2 cellular contexts compared by ENCODE assay signal in genomic region chr2:70050631-70051425, GRCh38.
A peak's percentile ranks its signal among the peaks of the same experiment; 100 is the strongest.
TF ChIP-seq lines count a peak whose summit lies in the region.

No MANE protein-coding gene starts in this region.

TF ChIP-seq in A549, 52 proteins besides CTCF, POLR2A, EP300 and RAD21:
- TF ChIP-seq CHD4 (IDR thresholded peaks at IDR 0.05; ENCODE audit: borderline replicate concordance): no peak
- no peak for TF ChIP-seq CHD2 (IDR thresholded peaks at IDR 0.05; ENCODE audit: low read length, partially characterized antibody)
- TF ChIP-seq SREBF2 (IDR thresholded peaks at IDR 0.05): no peak
- TF ChIP-seq, protein P1, sequence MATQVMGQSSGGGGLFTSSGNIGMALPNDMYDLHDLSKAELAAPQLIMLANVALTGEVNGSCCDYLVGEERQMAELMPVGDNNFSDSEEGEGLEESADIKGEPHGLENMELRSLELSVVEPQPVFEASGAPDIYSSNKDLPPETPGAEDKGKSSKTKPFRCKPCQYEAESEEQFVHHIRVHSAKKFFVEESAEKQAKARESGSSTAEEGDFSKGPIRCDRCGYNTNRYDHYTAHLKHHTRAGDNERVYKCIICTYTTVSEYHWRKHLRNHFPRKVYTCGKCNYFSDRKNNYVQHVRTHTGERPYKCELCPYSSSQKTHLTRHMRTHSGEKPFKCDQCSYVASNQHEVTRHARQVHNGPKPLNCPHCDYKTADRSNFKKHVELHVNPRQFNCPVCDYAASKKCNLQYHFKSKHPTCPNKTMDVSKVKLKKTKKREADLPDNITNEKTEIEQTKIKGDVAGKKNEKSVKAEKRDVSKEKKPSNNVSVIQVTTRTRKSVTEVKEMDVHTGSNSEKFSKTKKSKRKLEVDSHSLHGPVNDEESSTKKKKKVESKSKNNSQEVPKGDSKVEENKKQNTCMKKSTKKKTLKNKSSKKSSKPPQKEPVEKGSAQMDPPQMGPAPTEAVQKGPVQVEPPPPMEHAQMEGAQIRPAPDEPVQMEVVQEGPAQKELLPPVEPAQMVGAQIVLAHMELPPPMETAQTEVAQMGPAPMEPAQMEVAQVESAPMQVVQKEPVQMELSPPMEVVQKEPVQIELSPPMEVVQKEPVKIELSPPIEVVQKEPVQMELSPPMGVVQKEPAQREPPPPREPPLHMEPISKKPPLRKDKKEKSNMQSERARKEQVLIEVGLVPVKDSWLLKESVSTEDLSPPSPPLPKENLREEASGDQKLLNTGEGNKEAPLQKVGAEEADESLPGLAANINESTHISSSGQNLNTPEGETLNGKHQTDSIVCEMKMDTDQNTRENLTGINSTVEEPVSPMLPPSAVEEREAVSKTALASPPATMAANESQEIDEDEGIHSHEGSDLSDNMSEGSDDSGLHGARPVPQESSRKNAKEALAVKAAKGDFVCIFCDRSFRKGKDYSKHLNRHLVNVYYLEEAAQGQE (IDR thresholded peaks at IDR 0.05): peak; percentile 53; the same call in 1 of the 2 replicates
- TF ChIP-seq BHLHE40 (IDR thresholded peaks at IDR 0.05; ENCODE audit: low read depth, low read length): no peak
- TF ChIP-seq RNF2 (IDR thresholded peaks at IDR 0.05; ENCODE audit: borderline replicate concordance, low read depth): no peak
TF ChIP-seq in A549: peak in this region for 1.

TF ChIP-seq in HepG2, 621 proteins besides CTCF, POLR2A, EP300 and RAD21 (continues in another document):
- no peak for TF ChIP-seq ZNF431 (CRISPR knock-in tag; IDR thresholded peaks at IDR 0.05; ENCODE audit: borderline replicate concordance, low read depth)
- TF ChIP-seq CEBPG (CRISPR knock-in tag; IDR thresholded peaks at IDR 0.05): peak; percentile 89
- peak; percentile 44; the same call in 1 of the 2 replicates for TF ChIP-seq SMAD3 (CRISPR knock-in tag; IDR thresholded peaks at IDR 0.05)
- TF ChIP-seq, protein P2, sequence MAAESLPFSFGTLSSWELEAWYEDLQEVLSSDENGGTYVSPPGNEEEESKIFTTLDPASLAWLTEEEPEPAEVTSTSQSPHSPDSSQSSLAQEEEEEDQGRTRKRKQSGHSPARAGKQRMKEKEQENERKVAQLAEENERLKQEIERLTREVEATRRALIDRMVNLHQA (CRISPR knock-in tag; IDR thresholded peaks at IDR 0.05): no peak
- no peak for TF ChIP-seq SOX6 (IDR thresholded peaks at IDR 0.05)
- peak; percentile 68 for TF ChIP-seq SOX6 (CRISPR knock-in tag; IDR thresholded peaks at IDR 0.05)
- TF ChIP-seq SALL1 (CRISPR knock-in tag; IDR thresholded peaks at IDR 0.05): peak; percentile 79
- no peak for TF ChIP-seq ARID2 (CRISPR knock-in tag; IDR thresholded peaks at IDR 0.05; ENCODE audit: borderline replicate concordance)
- TF ChIP-seq, protein P3, sequence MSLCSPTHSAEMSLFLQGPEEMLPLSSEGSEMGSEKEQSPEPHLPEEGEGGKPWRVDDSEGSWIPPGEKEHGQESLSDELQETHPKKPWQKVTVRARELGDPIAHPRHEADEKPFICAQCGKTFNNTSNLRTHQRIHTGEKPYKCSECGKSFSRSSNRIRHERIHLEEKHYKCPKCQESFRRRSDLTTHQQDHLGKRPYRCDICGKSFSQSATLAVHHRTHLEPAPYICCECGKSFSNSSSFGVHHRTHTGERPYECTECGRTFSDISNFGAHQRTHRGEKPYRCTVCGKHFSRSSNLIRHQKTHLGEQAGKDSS (CRISPR knock-in tag; IDR thresholded peaks at IDR 0.05; ENCODE audit: borderline replicate concordance, low read depth): no peak
- TF ChIP-seq, protein P4, sequence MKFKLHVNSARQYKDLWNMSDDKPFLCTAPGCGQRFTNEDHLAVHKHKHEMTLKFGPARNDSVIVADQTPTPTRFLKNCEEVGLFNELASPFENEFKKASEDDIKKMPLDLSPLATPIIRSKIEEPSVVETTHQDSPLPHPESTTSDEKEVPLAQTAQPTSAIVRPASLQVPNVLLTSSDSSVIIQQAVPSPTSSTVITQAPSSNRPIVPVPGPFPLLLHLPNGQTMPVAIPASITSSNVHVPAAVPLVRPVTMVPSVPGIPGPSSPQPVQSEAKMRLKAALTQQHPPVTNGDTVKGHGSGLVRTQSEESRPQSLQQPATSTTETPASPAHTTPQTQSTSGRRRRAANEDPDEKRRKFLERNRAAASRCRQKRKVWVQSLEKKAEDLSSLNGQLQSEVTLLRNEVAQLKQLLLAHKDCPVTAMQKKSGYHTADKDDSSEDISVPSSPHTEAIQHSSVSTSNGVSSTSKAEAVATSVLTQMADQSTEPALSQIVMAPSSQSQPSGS (CRISPR knock-in tag; IDR thresholded peaks at IDR 0.05): peak; percentile 35; the same call in 1 of the 2 replicates
- TF ChIP-seq ZNF24 (IDR thresholded peaks at IDR 0.05): peak; percentile 65
- peak; percentile 82 for TF ChIP-seq RARA (CRISPR knock-in tag; IDR thresholded peaks at IDR 0.05)
- 0 out of 2 replicates have a peak, but pooled peaks have one; percentile 14 for TF ChIP-seq ZNF501 (CRISPR knock-in tag; IDR thresholded peaks at IDR 0.05)
- TF ChIP-seq FOXO1 (CRISPR knock-in tag; IDR thresholded peaks at IDR 0.05): 0 out of 2 replicates have a peak, but pooled peaks have one; percentile 61
- TF ChIP-seq ZNF513 (CRISPR knock-in tag; conservative IDR thresholded peaks at IDR 0.05): no peak
- TF ChIP-seq ZNF414 (CRISPR knock-in tag; IDR thresholded peaks at IDR 0.05): no peak
- TF ChIP-seq MBNL3 (CRISPR knock-in tag; conservative IDR thresholded peaks at IDR 0.05): no peak
- peak; percentile 60 for TF ChIP-seq ZFY (CRISPR knock-in tag; IDR thresholded peaks at IDR 0.05)
- no peak for TF ChIP-seq GABPA (IDR thresholded peaks at IDR 0.05; ENCODE audit: low read depth, low read length)
- 0 out of 2 replicates have a peak, but pooled peaks have one; percentile 12 for TF ChIP-seq GABPA (CRISPR knock-in tag; IDR thresholded peaks at IDR 0.05; ENCODE audit: low read depth)
- peak; percentile 59 for TF ChIP-seq ZNF263 (CRISPR knock-in tag; IDR thresholded peaks at IDR 0.05)
- TF ChIP-seq ZNF781 (CRISPR knock-in tag; IDR thresholded peaks at IDR 0.05; ENCODE audit: borderline replicate concordance, not compliant biosample characterization): no peak
- TF ChIP-seq, protein P5, sequence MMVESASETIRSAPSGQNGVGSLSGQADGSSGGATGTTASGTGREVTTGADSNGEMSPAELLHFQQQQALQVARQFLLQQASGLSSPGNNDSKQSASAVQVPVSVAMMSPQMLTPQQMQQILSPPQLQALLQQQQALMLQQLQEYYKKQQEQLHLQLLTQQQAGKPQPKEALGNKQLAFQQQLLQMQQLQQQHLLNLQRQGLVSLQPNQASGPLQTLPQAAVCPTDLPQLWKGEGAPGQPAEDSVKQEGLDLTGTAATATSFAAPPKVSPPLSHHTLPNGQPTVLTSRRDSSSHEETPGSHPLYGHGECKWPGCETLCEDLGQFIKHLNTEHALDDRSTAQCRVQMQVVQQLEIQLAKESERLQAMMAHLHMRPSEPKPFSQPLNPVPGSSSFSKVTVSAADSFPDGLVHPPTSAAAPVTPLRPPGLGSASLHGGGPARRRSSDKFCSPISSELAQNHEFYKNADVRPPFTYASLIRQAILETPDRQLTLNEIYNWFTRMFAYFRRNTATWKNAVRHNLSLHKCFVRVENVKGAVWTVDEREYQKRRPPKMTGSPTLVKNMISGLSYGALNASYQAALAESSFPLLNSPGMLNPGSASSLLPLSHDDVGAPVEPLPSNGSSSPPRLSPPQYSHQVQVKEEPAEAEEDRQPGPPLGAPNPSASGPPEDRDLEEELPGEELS (CRISPR knock-in tag; IDR thresholded peaks at IDR 0.05): peak; percentile 52; the same call in 1 of the 2 replicates
- TF ChIP-seq ZNF574 (CRISPR knock-in tag; IDR thresholded peaks at IDR 0.05): peak; percentile 49; the same call in 1 of the 2 replicates
- no peak for TF ChIP-seq SMC3 (IDR thresholded peaks at IDR 0.05; ENCODE audit: low read length)
- TF ChIP-seq ZNF362 (CRISPR knock-in tag; IDR thresholded peaks at IDR 0.05; ENCODE audit: borderline replicate concordance): peak; percentile 95
- TF ChIP-seq IRF2 (CRISPR knock-in tag; IDR thresholded peaks at IDR 0.05): peak; percentile 44; the same call in 1 of the 2 replicates
- no peak for TF ChIP-seq ISL2 (CRISPR knock-in tag; IDR thresholded peaks at IDR 0.05)
- TF ChIP-seq MYC (CRISPR knock-in tag; IDR thresholded peaks at IDR 0.05; ENCODE audit: borderline replicate concordance): no peak; the same call in 1 of the 2 replicates
- TF ChIP-seq NR2F1 (CRISPR knock-in tag; IDR thresholded peaks at IDR 0.05): peak in 1 of 2 experiments; percentile 71; a peak in 2 of 4 replicates
- 0 out of 2 replicates have a peak, but pooled peaks have one; percentile 58 for TF ChIP-seq HMG20B (CRISPR knock-in tag; conservative IDR thresholded peaks at IDR 0.05)
- TF ChIP-seq, protein P6, sequence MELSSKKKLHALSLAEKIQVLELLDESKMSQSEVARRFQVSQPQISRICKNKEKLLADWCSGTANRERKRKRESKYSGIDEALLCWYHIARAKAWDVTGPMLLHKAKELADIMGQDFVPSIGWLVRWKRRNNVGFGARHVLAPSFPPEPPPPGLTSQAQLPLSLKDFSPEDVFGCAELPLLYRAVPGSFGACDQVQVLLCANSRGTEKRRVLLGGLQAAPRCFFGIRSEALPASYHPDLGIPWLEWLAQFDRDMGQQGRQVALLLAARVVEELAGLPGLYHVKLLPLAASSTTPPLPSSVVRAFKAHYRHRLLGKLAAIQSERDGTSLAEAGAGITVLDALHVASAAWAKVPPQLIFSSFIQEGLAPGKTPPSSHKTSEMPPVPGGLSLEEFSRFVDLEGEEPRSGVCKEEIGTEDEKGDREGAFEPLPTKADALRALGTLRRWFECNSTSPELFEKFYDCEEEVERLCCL (CRISPR knock-in tag; IDR thresholded peaks at IDR 0.05; ENCODE audit: borderline replicate concordance): no peak
- peak; percentile 40; the same call in 1 of the 2 replicates for TF ChIP-seq NCOR1 (IDR thresholded peaks at IDR 0.05; ENCODE audit: borderline replicate concordance, low read length)
- peak; percentile 45; the same call in 1 of the 2 replicates for TF ChIP-seq ZFX (CRISPR knock-in tag; IDR thresholded peaks at IDR 0.05; ENCODE audit: low read depth)
